Comparison of ENCODE assay signal across 25 cellular contexts in the genomic region with DNA sequence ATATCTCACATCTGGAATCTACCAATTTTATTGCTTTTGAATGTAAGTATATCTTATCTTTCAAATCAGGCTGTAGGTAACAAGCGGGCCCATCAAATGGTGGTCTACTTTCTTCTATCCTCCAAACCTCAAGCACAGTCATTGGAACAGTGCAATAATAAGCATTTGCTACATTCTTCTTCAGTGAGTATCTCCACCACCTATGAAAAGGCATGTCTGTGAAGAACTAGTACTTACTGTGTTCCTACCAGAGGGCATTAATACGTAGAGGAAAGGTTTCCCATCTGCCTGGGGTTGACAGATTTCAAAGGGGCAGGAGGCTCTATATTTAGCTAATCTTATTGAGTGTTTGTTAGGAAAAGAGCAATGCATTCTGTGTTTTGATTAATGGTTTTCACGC.
"Had no signal": no experiment of that assay in that cellular context is flagged by ENCODE, and none has a peak within 500 bp of the region (broad histone marks: within the 10 kb centered on the region; RNA-seq: fewer than 3 reads in every experiment).

No MANE protein-coding gene starts in this region.

- H3K27ac ChIP-seq: left ventricle myocardium inferior, prostate gland, skin epidermis, suprapubic skin, thoracic aorta, tibial artery, uterus had no signal

- FAIRE-seq: pancreas had no signal

- H3K4me1 Mint-ChIP-seq: naive thymus-derived CD4-positive, alpha-beta T cell; neural crest cell; stimulated activated effector memory CD8-positive, alpha-beta T cell treated with anti-CD3 and anti-CD28 coated beads, Interleukin-12 subunit alpha, Interleukin-12 subunit beta, amount 100 ng/mL, for 72 hours had no signal

- H3K27ac Mint-ChIP-seq: naive thymus-derived CD4-positive, alpha-beta T cell; natural killer cell treated with Interleukin-12 subunit alpha and Interleukin-12 subunit beta and Interleukin-15 and Interleukin-18, amount 100 ng/mL, for 72 hours; stimulated activated effector memory CD8-positive, alpha-beta T cell treated with anti-CD3 and anti-CD28 coated beads, Interleukin-12 subunit alpha, Interleukin-12 subunit beta, amount 100 ng/mL, for 72 hours; stimulated activated naive CD8-positive, alpha-beta T cell treated with anti-CD3 and anti-CD28 coated beads, Interleukin-15, Interleukin-2, amounts not matched to agents 100 ng/mL and 50 ng/mL, for 24 hours had no signal

- H3K36me3 Mint-ChIP-seq: natural killer cell treated with Interleukin-12 subunit alpha and Interleukin-12 subunit beta and Interleukin-15 and Interleukin-18, amount 100 ng/mL, for 72 hours; stimulated activated effector memory CD8-positive, alpha-beta T cell treated with anti-CD3 and anti-CD28 coated beads, Interleukin-12 subunit alpha, Interleukin-12 subunit beta, amount 100 ng/mL, for 72 hours had no signal

- DNase-seq: islet precursor cell; left ventricle myocardium inferior; midbrain; mucosa of descending colon; naive thymus-derived CD4-positive, alpha-beta T cell; nucleus accumbens; pancreas; posterior cingulate gyrus; retina; right cardiac atrium; stimulated activated CD4-positive, alpha-beta T cell treated with anti-CD3 and anti-CD28 coated beads, Interleukin-12 subunit alpha, Interleukin-12 subunit beta, amount 100 ng/mL, for 4 hours; stimulated activated CD4-positive, alpha-beta T cell treated with anti-CD3 and anti-CD28 coated beads, Interleukin-4, amount 100 ng/mL, for 24 hours; stimulated activated naive CD4-positive, alpha-beta T cell; tibial artery; trophoblast cell; uterus had no signal

- H3K4me3 ChIP-seq: left ventricle myocardium inferior, lung, mucosa of descending colon, pancreas, prostate gland, skin epidermis, suprapubic skin, thoracic aorta, tibial artery, uterus had no signal

- H3K4me3 Mint-ChIP-seq: naive thymus-derived CD4-positive, alpha-beta T cell; natural killer cell treated with Interleukin-12 subunit alpha and Interleukin-12 subunit beta and Interleukin-15 and Interleukin-18, amount 100 ng/mL, for 72 hours; neural crest cell; stimulated activated effector memory CD8-positive, alpha-beta T cell treated with anti-CD3 and anti-CD28 coated beads, Interleukin-12 subunit alpha, Interleukin-12 subunit beta, amount 100 ng/mL, for 72 hours; stimulated activated naive CD8-positive, alpha-beta T cell treated with anti-CD3 and anti-CD28 coated beads, Interleukin-15, Interleukin-2, amounts not matched to agents 100 ng/mL and 50 ng/mL, for 24 hours had no signal

- H3K4me1 ChIP-seq: left ventricle myocardium inferior, prostate gland, suprapubic skin, tibial artery, uterus had no signal

- H3K27me3 Mint-ChIP-seq: naive thymus-derived CD4-positive, alpha-beta T cell; natural killer cell treated with Interleukin-12 subunit alpha and Interleukin-12 subunit beta and Interleukin-15 and Interleukin-18, amount 100 ng/mL, for 72 hours; stimulated activated naive CD8-positive, alpha-beta T cell treated with anti-CD3 and anti-CD28 coated beads, Interleukin-15, Interleukin-2, amounts not matched to agents 100 ng/mL and 50 ng/mL, for 24 hours had no signal

- H3K27me3 ChIP-seq: pancreas, suprapubic skin, tibial artery, uterus had no signal

- H3K36me3 ChIP-seq: left ventricle myocardium inferior, pancreas, prostate gland, suprapubic skin, thoracic aorta, tibial artery, uterus had no signal

- H3K9me3 ChIP-seq: mucosa of descending colon, pancreas, prostate gland, thoracic aorta, tibial artery, uterus had no signal
